In the genomic region with DNA sequence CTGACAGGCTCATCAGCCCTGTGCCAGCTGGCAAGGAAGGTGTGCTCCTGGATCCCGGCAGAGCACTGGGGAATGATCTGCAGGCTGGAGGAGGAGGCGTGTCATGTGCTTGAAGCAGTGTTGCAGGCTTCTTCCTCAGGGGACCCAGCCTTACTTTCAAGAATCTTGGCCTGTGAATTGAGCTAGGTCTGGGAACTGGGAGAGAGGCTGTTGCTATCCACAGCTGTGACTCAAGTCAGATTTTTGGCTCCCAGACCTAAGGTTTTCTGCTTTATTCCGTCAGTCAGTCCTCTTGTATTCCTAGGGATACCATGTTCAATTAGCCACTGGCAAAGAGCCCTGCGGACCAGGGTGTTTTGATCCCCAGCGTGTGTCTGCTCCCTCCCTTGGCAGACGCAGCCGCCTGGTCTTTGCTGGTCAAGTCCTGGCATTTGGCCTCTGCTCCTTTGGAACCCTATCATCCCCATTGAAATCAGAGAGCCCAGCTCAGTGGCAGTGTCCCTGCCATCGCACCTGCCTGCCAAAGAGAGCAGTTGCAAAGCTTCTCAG, we compare ENCODE assay signal across 16 cellular contexts. TPM values are rescaled to one million over a fixed set of nuclear protein-coding genes. Genes with fewer than 3 reads are reported as not detected.
A peak's percentile ranks its signal among the peaks of the same experiment; 100 is the strongest.
DNase-seq lines count a peak whose midpoint lies in the region; ATAC-seq, FAIRE-seq and TF ChIP-seq lines count a peak whose summit lies in the region.
"Had no signal": no experiment of that assay in that cellular context is flagged by ENCODE, and none has a peak within 500 bp of the region (broad histone marks: within the 10 kb centered on the region; RNA-seq: fewer than 3 reads in every experiment).

No MANE protein-coding gene starts in this region.

- peak; percentile 88 for ATAC-seq in gastroesophageal sphincter
- ATAC-seq in pancreas: peak; percentile 65 to 79 (median 68)
- ATAC-seq in GM21360 (IDR thresholded peaks at IDR 0.05; ENCODE audit: unreplicated experiment): no peak
- ATAC-seq: activated CD4-positive, CD25-positive, alpha-beta regulatory T cell treated with anti-CD3 and anti-CD28 coated beads, Interleukin-2, amount 50 U/mL, for 24 hours; activated T-helper 17 cell treated with anti-CD3 and anti-CD28 coated beads, Interleukin-2, amount 50 U/mL, for 72 hours; stimulated activated memory B cell treated with anti-CD40 and anti-IgM and Interleukin-4, amounts not matched to agents 10 μg/mL and 1 μg/mL and 100 μg/mL, for 72 hours had no signal

- no peak overlapping the region for H3K4me3 ChIP-seq in AG10803 (ENCODE audit: low read length)
- no peak overlapping the region for H3K4me3 ChIP-seq in gastroesophageal sphincter
- H3K4me3 ChIP-seq in pancreas: no peak overlapping the region
- H3K4me3 ChIP-seq: BLaER1, hepatocyte had no signal

- WGBS in gastroesophageal sphincter (ENCODE audit: low coverage in 1 of 2), 2 donors: 16 to 29% methylated on average over 1 to 6 of the region's 8 CpGs
- 52% methylated on average over 8 of the region's 8 CpGs for WGBS in pancreas, 2 donors

- H3K36me3 ChIP-seq in gastroesophageal sphincter (no peaks in the 10 kb centered on the region), pancreas (no peaks in the 10 kb centered on the region)

- H3K27me3 ChIP-seq in gastroesophageal sphincter: no peaks in the 10 kb centered on the region
- H3K27me3 ChIP-seq in pancreas: no peaks in the 10 kb centered on the region
- H3K27me3 ChIP-seq: BLaER1, hepatocyte had no signal

- DNase-seq in AG10803 (ENCODE audit: low read depth) (peak; percentile 89), NCI-H446 treated with DMSO at 0.1 percent for 48 hours (lab: John Stamatoyannopoulos, UW) (peak; percentile 63), pancreas (peak in 2 of 6 donors; percentile 21 to 31), KG1 (lab: John Stamatoyannopoulos, UW) (no peak), DMS53 (lab: John Stamatoyannopoulos, UW) (no peak), germinal center (ENCODE audit: low spot score) (no peak)
- DNase-seq: H7, MM.1S, NCI-H774 had no signal

- no peak for TF ChIP-seq EP300 in gastroesophageal sphincter (IDR thresholded peaks at IDR 0.05)

- peaks cover 0 to 17% (median 0%) of the 10 kb centered on the region in 3 donors for H3K9me3 ChIP-seq in gastroesophageal sphincter
- H3K9me3 ChIP-seq in pancreas: no peaks in the 10 kb centered on the region

- peak overlapping the region in 3 of 4 donors; percentile 21 to 69 (median 64) for H3K27ac ChIP-seq in gastroesophageal sphincter
- no peak overlapping the region for H3K27ac ChIP-seq in pancreas
- H3K27ac ChIP-seq: BLaER1, hepatocyte had no signal

- TF ChIP-seq POLR2A in gastroesophageal sphincter (IDR thresholded peaks at IDR 0.05): no peak

- TF ChIP-seq CTCF in AG10803 (conservative IDR thresholded peaks at IDR 0.05; ENCODE audit: low read length) (no peak), gastroesophageal sphincter (IDR thresholded peaks at IDR 0.05) (no peak), pancreas (IDR thresholded peaks at IDR 0.05) (no peak)

- H3K4me1 ChIP-seq in gastroesophageal sphincter (peaks cover 0 to 25% (median 9%) of the 10 kb centered on the region in 3 donors), pancreas (no peaks in the 10 kb centered on the region)

- intact Hi-C loops in pancreas (cut with DNase I): no loop called here

- FAIRE-seq in pancreas (lab: Jason Lieb, UNC): no peak

RNA-seq across cellular contexts. Expression of a gene that starts 32.4 kb away (rescaled TPM):
- 10 to 100 TPM; 27.9 to 39.3 (median 35.9) TPM for total RNA-seq in gastroesophageal sphincter
- 10 to 100 TPM; 11.3 to 15.3 (median 12.9) TPM for total RNA-seq in pancreas
- 10 to 100 TPM; 14.6 to 25.1 TPM for polyA plus RNA-seq in pancreas

Comparison
In these comparisons a context has a peak if more than half of its experiments do, and no peak if none do; other contexts are left out.
1. DNase-seq: peak in AG10803 (single experiment) and NCI-H446 treated with DMSO at 0.1 percent for 48 hours (single experiment); none in KG1 (single experiment), DMS53 (single experiment) and germinal center (single experiment).
2. H3K27ac ChIP-seq: peak in gastroesophageal sphincter (3 of 4); none in pancreas (0 of 4).